ENCODE assay signal across 8 cellular contexts in the genomic region with DNA sequence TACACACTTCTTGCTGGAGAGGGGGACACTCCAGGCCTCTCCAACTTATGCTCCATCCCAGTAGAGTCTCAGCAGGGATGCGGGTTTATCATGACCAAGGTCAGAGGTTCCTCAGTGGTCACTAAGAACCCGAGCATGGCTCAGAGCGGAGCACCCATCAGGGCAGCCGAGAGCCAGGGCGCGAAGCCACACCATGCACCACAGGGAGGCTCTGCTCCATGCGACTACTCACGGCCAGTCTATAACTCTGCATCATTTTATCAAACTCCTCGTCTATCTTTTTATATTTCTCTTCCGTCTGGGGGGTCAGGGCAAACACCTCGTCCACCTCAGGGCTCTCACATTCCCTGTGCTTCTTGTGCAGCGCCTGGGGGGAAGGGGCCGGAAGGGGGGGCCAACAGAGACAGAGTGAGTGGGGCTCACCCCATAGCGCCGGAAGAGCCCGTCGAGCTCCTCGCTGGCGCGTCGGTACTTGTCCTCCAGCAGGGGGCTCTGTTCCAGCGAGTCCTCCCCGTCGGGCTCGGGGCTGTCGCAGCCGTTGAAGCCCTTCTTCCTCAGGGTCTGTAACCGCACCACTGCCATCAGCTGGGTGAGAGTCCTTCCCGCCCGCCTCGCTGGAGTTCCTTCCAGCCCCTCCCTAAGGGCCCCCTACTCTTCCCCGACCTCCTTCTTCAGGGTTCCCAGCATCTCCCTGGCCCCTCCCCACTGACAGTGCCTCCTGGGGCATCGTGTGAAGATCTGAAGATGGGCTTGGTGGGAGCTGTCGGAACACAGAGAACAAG. TPM values are rescaled to one million over a fixed set of nuclear protein-coding genes. Genes with fewer than 3 reads are reported as not detected.
DNase-seq lines count a peak whose midpoint lies in the region; ATAC-seq and TF ChIP-seq lines count a peak whose summit lies in the region.

No MANE protein-coding gene starts in this region.

- no peak overlapping the region for H3K27ac ChIP-seq in HEK293 (ENCODE audit: extremely low read depth, low read depth, low read length)
- peak overlapping the region; percentile 61 for H3K27ac ChIP-seq in angular gyrus (ENCODE audit: low read depth, low read length)
- no peak overlapping the region for H3K27ac ChIP-seq in iPS DF 6.9 (ENCODE audit: low read length)

- H3K36me3 Mint-ChIP-seq in T-helper 17 cell (ENCODE audit: low read depth), result peaks cover 12% of the 10 kb centered on the region

- H3K4me1 ChIP-seq in HEK293 (ENCODE audit: control insufficient read depth, insufficient read depth, low read length) (no peaks in the 10 kb centered on the region), iPS DF 6.9 (ENCODE audit: control insufficient read depth, insufficient read depth, low read length) (peaks cover 2% of the 10 kb centered on the region; the same call in 1 of the 2 replicates)

- H3K27me3 ChIP-seq in iPS DF 6.9 (ENCODE audit: control insufficient read depth, insufficient read depth, low read length), result no peaks in the 10 kb centered on the region

- no peaks in the 10 kb centered on the region for H3K9me3 ChIP-seq in HEK293 (ENCODE audit: control insufficient read depth, insufficient read depth, low read depth, low read length)
- H3K9me3 ChIP-seq in T-helper 17 cell (ENCODE audit: control insufficient read depth, low read length, poor library complexity, severe bottlenecking), result no peaks in the 10 kb centered on the region
- no peaks in the 10 kb centered on the region for H3K9me3 ChIP-seq in iPS DF 6.9 (ENCODE audit: control insufficient read depth, insufficient read depth, low read length)

- WGBS in iPS DF 6.9 (ENCODE audit: insufficient coverage, insufficient read length), result 100% methylated on average over 2 of the region's 34 CpGs

- peak overlapping the region; percentile 99 for H3K27ac Mint-ChIP-seq in T-helper 17 cell

- H3K4me1 Mint-ChIP-seq in T-helper 17 cell, result peaks cover 51% of the 10 kb centered on the region

- H3K27me3 Mint-ChIP-seq in T-helper 17 cell, result no peaks in the 10 kb centered on the region

- peaks cover 0 to 81% of the 10 kb centered on the region in 2 experiments; a peak in 1 of 3 replicates for H3K36me3 ChIP-seq in HEK293 (ENCODE audit: control insufficient read depth in 2 of 2, insufficient read depth in 1 of 2, low read length in 2 of 2)
- peaks cover 27% of the 10 kb centered on the region for H3K36me3 ChIP-seq in iPS DF 6.9 (ENCODE audit: control insufficient read depth, insufficient read depth, low read length)

- ATAC-seq in T-helper 17 cell, result peak; percentile 78

- DNase-seq in CD1c-positive myeloid dendritic cell (ENCODE audit: extremely low spot score) (peak; percentile 85), T-helper 17 cell (peak; percentile 63 to 77 (median 64)), iPS DF 6.9 (ENCODE audit: low read depth, low spot score) (peak; percentile 84), ureter (ENCODE audit: low spot score) (no peak), dedifferentiated amniotic fluid mesenchymal stem cell (ENCODE audit: extremely low spot score) (no peak)
- DNase-seq in stimulated activated CD4-positive, alpha-beta T cell treated with anti-CD3 and anti-CD28 coated beads, Interleukin-1b, Interleukin-23, amount 100 ng/mL, for 48 hours, result peak; percentile 74

- peak overlapping the region; percentile 55 for H3K4me3 Mint-ChIP-seq in T-helper 17 cell

- H3K4me3 ChIP-seq in HEK293 (ENCODE audit: low read depth, low read length), result no peak overlapping the region
- no peak overlapping the region for H3K4me3 ChIP-seq in iPS DF 6.9 (ENCODE audit: low read length)

- CTCF ChIA-PET in HEK293 (lab: Yijun Ruan, JAX), result interaction anchor here (0.6 to 2.2 kb wide), 17 partner anchors 9 to 91 kb away, joined by 3 to 14 read pairs (median 4); a partner anchor contains a TSS

- POLR2A ChIA-PET in HEK293 (lab: Yijun Ruan, JAX), result interaction anchor here (0.7 to 1.0 kb wide), 2 partner anchors 12 to 21 kb away, joined by 3 to 4 read pairs; a partner anchor contains a TSS

- TF ChIP-seq CTCF in HEK293 (tag by site-specific recombination; IDR thresholded peaks at IDR 0.05), result peak; percentile 44

TF ChIP-seq in HEK293, 187 proteins besides CTCF, POLR2A, EP300 and RAD21:
- TF ChIP-seq ZNF112 (tag by site-specific recombination; IDR thresholded peaks at IDR 0.05) (no peak), ZNF473 (tag by site-specific recombination; IDR thresholded peaks at IDR 0.05) (no peak), ZNF114 (tag by site-specific recombination; IDR thresholded peaks at IDR 0.05) (no peak), ZNF2 (tag by site-specific recombination; IDR thresholded peaks at IDR 0.05) (peak; percentile 61; the same call in 1 of the 2 replicates), ZNF341 (tag by site-specific recombination; IDR thresholded peaks at IDR 0.05; ENCODE audit: low read depth) (peak; percentile 17; the same call in 1 of the 2 replicates), ZNF311 (tag by site-specific recombination; IDR thresholded peaks at IDR 0.05; ENCODE audit: borderline replicate concordance) (no peak), ZNF600 (tag by site-specific recombination; IDR thresholded peaks at IDR 0.05) (no peak), MZF1 (tag by site-specific recombination; IDR thresholded peaks at IDR 0.05; ENCODE audit: borderline replicate concordance) (no peak)
- TF ChIP-seq, protein P1, sequence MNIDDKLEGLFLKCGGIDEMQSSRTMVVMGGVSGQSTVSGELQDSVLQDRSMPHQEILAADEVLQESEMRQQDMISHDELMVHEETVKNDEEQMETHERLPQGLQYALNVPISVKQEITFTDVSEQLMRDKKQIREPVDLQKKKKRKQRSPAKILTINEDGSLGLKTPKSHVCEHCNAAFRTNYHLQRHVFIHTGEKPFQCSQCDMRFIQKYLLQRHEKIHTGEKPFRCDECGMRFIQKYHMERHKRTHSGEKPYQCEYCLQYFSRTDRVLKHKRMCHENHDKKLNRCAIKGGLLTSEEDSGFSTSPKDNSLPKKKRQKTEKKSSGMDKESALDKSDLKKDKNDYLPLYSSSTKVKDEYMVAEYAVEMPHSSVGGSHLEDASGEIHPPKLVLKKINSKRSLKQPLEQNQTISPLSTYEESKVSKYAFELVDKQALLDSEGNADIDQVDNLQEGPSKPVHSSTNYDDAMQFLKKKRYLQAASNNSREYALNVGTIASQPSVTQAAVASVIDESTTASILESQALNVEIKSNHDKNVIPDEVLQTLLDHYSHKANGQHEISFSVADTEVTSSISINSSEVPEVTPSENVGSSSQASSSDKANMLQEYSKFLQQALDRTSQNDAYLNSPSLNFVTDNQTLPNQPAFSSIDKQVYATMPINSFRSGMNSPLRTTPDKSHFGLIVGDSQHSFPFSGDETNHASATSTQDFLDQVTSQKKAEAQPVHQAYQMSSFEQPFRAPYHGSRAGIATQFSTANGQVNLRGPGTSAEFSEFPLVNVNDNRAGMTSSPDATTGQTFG (tag by site-specific recombination; IDR thresholded peaks at IDR 0.05; ENCODE audit: borderline replicate concordance), result no peak

RNA-seq across cellular contexts. Expression of a gene that starts 20.0 kb away (rescaled TPM):
- total RNA-seq in T-helper 17 cell (100 to 1,000 TPM; 142 to 157 TPM), ureter (55.3 TPM)

Comparison
In these comparisons a context has a peak if more than half of its experiments do, and no peak if none do; other contexts are left out.
1. DNase-seq: peak in CD1c-positive myeloid dendritic cell (single experiment), T-helper 17 cell (3 of 3), iPS DF 6.9 (single experiment) and stimulated activated CD4-positive, alpha-beta T cell treated with anti-CD3 and anti-CD28 coated beads, Interleukin-1b, Interleukin-23, amount 100 ng/mL, for 48 hours (single experiment); none in ureter (single experiment) and dedifferentiated amniotic fluid mesenchymal stem cell (single experiment).